ENCODE assay signal across 1 cellular context in genomic region chr11:94635072-94635471, GRCh38.
TF ChIP-seq lines count a peak whose summit lies in the region.

No MANE protein-coding gene starts in this region.

TF ChIP-seq in WTC11, 78 proteins besides CTCF, POLR2A, EP300 and RAD21 (continued from another document):
- TF ChIP-seq ZNF425 (CRISPR knock-in tag; conservative IDR thresholded peaks at IDR 0.05) (no peak), CDX4 (CRISPR knock-in tag; IDR thresholded peaks at IDR 0.05; ENCODE audit: borderline replicate concordance) (no peak), FOXP4 (CRISPR knock-in tag; IDR thresholded peaks at IDR 0.05) (no peak), IRF1 (CRISPR knock-in tag; IDR thresholded peaks at IDR 0.05) (no peak), ESRRA (CRISPR knock-in tag; IDR thresholded peaks at IDR 0.05; ENCODE audit: borderline replicate concordance) (no peak), SOX15 (CRISPR knock-in tag; IDR thresholded peaks at IDR 0.05) (no peak), USF2 (CRISPR knock-in tag; IDR thresholded peaks at IDR 0.05) (no peak), ZBTB21 (CRISPR knock-in tag; IDR thresholded peaks at IDR 0.05; ENCODE audit: borderline replicate concordance) (no peak), SMAD3 (CRISPR knock-in tag; IDR thresholded peaks at IDR 0.05; ENCODE audit: borderline replicate concordance) (no peak), HMGXB4 (CRISPR knock-in tag; IDR thresholded peaks at IDR 0.05) (no peak)
TF ChIP-seq in WTC11: peak in this region for 0.
